ENCODE assay signal across 8 cellular contexts in the genomic region with DNA sequence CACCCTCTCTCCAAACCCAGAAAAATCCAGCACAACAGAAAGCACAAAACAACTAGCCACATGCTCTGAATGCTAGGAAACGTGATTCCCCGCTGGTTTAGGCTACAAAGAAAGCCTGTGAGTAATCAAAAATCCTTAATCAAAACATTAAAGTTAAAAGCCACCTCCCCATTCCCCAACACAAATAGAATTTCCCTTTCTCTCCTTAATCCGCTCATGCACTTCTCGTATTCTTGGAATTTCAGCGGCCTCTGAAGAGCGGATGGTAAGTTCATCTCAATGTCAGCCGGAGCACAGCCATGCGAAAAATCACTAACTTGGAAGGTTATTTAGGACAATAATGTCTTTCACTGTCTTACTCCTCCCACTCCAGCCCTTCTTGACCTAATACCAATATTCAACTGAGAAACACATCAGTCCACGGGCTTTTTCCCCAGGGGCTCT.
DNase-seq lines count a peak whose midpoint lies in the region; ATAC-seq and TF ChIP-seq lines count a peak whose summit lies in the region.

No MANE protein-coding gene starts in this region.

- no peaks in the 10 kb centered on the region for H3K27me3 Mint-ChIP-seq in nephron progenitor cell (ENCODE audit: low read depth, poor library complexity)

- H3K4me3 Mint-ChIP-seq in nephron progenitor cell = peak overlapping the region; percentile 86

- peaks cover 20% of the 10 kb centered on the region for H3K4me1 ChIP-seq in Panc1 (ENCODE audit: control insufficient read depth, insufficient read depth, low read length)

- CTCF ChIA-PET in Panc1 (lab: Charles Lee) = no interaction called here

- H3K27ac Mint-ChIP-seq in nephron progenitor cell = no peak overlapping the region

- peaks cover 26% of the 10 kb centered on the region for H3K4me1 Mint-ChIP-seq in nephron progenitor cell

- H3K36me3 ChIP-seq in Panc1 (ENCODE audit: control insufficient read depth, insufficient read depth, low read length) = no peaks in the 10 kb centered on the region

- ATAC-seq in Panc1 (peak; percentile 39), GM21515 (IDR thresholded peaks at IDR 0.05; ENCODE audit: unreplicated experiment) (no peak), GM21786 (IDR thresholded peaks at IDR 0.05; ENCODE audit: unreplicated experiment) (no peak)

- in situ Hi-C loops in Panc1 (cut with HindIII; ENCODE audit: low pct_unique_long_range_greater_than_20kb, low sequenced_read_pairs) = no loop called here

- H3K4me3 ChIP-seq in Panc1 (ENCODE audit: low read depth in 2 of 2, low read length in 2 of 2) = peak overlapping the region; percentile 77 to 92

- peak overlapping the region; percentile 79 for H3K27ac ChIP-seq in Panc1 (ENCODE audit: low read length)

- no TSS peak for BruUV-seq in Panc1 (replicated peaks; lab: Mats Ljungman, UMichigan)

- H3K9me3 ChIP-seq in Panc1 (ENCODE audit: control insufficient read depth, insufficient read depth, low read depth, low read length) = no peaks in the 10 kb centered on the region

- POLR2A ChIA-PET in Panc1 (lab: Charles Lee) = no interaction called here

- TF ChIP-seq CTCF in Panc1 (IDR thresholded peaks at IDR 0.05) = no peak
- TF ChIP-seq CTCF in nephron progenitor cell (IDR thresholded peaks at IDR 0.05) = no peak

- intact Hi-C loops in Panc1 (cut with micrococcal nuclease; ENCODE audit: unreplicated experiment) = loop anchor here (2.0 to 5.0 kb wide), 2 partner anchors 14 to 94 kb away; no protein-coding TSS in a partner anchor

- peak; percentile 34 for DNase-seq in Daoy (ENCODE audit: low read depth)
- DNase-seq in Panc1 (ENCODE audit: low read depth, low spot score) = no peak
- peak; percentile 33 for DNase-seq in fibroblast of gingiva (ENCODE audit: low read depth)
- no peak for DNase-seq in nephron progenitor cell
- DNase-seq in HUDEP-2 (lab: John Stamatoyannopoulos, UW; ENCODE audit: unreplicated experiment in 76 of 76) = no peak
- no peak for DNase-seq in T-helper 1 cell

- H3K27me3 ChIP-seq in Panc1 (ENCODE audit: control insufficient read depth, insufficient read depth, low read length) = no peaks in the 10 kb centered on the region

- no peaks in the 10 kb centered on the region for H3K9me3 Mint-ChIP-seq in nephron progenitor cell

- peaks cover 30% of the 10 kb centered on the region for H3K36me3 Mint-ChIP-seq in nephron progenitor cell (ENCODE audit: low read depth)

Comparison
In these comparisons a context has a peak if more than half of its experiments do, and no peak if none do; other contexts are left out.
1. DNase-seq: peak in Daoy (single experiment) and fibroblast of gingiva (single experiment); none in Panc1 (single experiment), nephron progenitor cell (single experiment), HUDEP-2 (0 of 76) and T-helper 1 cell (0 of 5).